Comparison of ENCODE assay signal across 8 cellular contexts in genomic region chr3:100492810-100493140, GRCh38. TPM values are rescaled to one million over a fixed set of nuclear protein-coding genes. Genes with fewer than 3 reads are reported as not detected.
DNase-seq lines count a peak whose midpoint lies in the region; ATAC-seq and TF ChIP-seq lines count a peak whose summit lies in the region.

No MANE protein-coding gene starts in this region.

- H3K36me3 ChIP-seq in left lung (no peaks in the 10 kb centered on the region), transverse colon (no peaks in the 10 kb centered on the region)

- TF ChIP-seq POLR2A in transverse colon (IDR thresholded peaks at IDR 0.05), result no peak

- peak overlapping the region; percentile 43 for H3K4me3 ChIP-seq in astrocyte of the cerebellum (ENCODE audit: low read depth, low read length)
- peak overlapping the region; percentile 31 to 49 for H3K4me3 ChIP-seq in left lung
- H3K4me3 ChIP-seq in transverse colon, result peak overlapping the region; percentile 23 to 54 (median 36)

- H3K9me3 ChIP-seq in left lung, result no peaks in the 10 kb centered on the region
- no peaks in the 10 kb centered on the region for H3K9me3 ChIP-seq in transverse colon

- no peaks in the 10 kb centered on the region for H3K9me3 Mint-ChIP-seq in activated CD4-positive, alpha-beta T cell treated with anti-CD3 and anti-CD28 coated beads, Interleukin-2, amount 10 ng/mL, durations not matched to agents 7 days and 5 days

- POLR2A ChIA-PET in activated CD4-positive, alpha-beta T cell treated with anti-CD3 and anti-CD28 coated beads, Interleukin-2, amount 10 ng/mL, durations not matched to agents 7 days and 5 days (lab: Charles Lee), result no interaction called here

- H3K27ac ChIP-seq in left lung (peak overlapping the region; percentile 80 to 86), transverse colon (peak overlapping the region; percentile 73 to 84 (median 78))

- CTCF ChIA-PET in activated CD4-positive, alpha-beta T cell treated with anti-CD3 and anti-CD28 coated beads, Interleukin-2, amount 10 ng/mL, durations not matched to agents 7 days and 5 days (lab: Charles Lee), result interaction anchor here (1.1 kb wide), 1 partner anchor 10 kb away, joined by 4 read pairs; no protein-coding TSS in a partner anchor

- TF ChIP-seq CTCF in astrocyte of the cerebellum (IDR thresholded peaks at IDR 0.05; ENCODE audit: low read depth, low read length, missing control alignments) (no peak), left lung (IDR thresholded peaks at IDR 0.05) (no peak), transverse colon (IDR thresholded peaks at IDR 0.05) (no peak)

- WGBS in transverse colon (ENCODE audit: low coverage in 1 of 2), 2 donors, result 6 to 9% methylated on average over 6 of the region's 6 CpGs

- intact Hi-C loops in left lung (cut with DNase I) (no loop called here), transverse colon (cut with DNase I; ENCODE audit: low total_unique reads) (no loop called here)

- peak overlapping the region; percentile 79 for H3K4me3 Mint-ChIP-seq in activated CD4-positive, alpha-beta T cell treated with anti-CD3 and anti-CD28 coated beads, Interleukin-2, amount 10 ng/mL, durations not matched to agents 7 days and 5 days

- no peaks in the 10 kb centered on the region for H3K36me3 Mint-ChIP-seq in activated CD4-positive, alpha-beta T cell treated with anti-CD3 and anti-CD28 coated beads, Interleukin-2, amount 10 ng/mL, durations not matched to agents 7 days and 5 days (ENCODE audit: low read depth)

- no peak overlapping the region for H3K27ac Mint-ChIP-seq in activated CD4-positive, alpha-beta T cell treated with anti-CD3 and anti-CD28 coated beads, Interleukin-2, amount 10 ng/mL, durations not matched to agents 7 days and 5 days

- H3K27me3 ChIP-seq in left lung (no peaks in the 10 kb centered on the region), transverse colon (no peaks in the 10 kb centered on the region)

- no peak for TF ChIP-seq EP300 in transverse colon (IDR thresholded peaks at IDR 0.05; ENCODE audit: low read depth)

- H3K27me3 Mint-ChIP-seq in activated CD4-positive, alpha-beta T cell treated with anti-CD3 and anti-CD28 coated beads, Interleukin-2, amount 10 ng/mL, durations not matched to agents 7 days and 5 days, result peaks cover 21% of the 10 kb centered on the region

- peaks cover 13% of the 10 kb centered on the region for H3K4me1 Mint-ChIP-seq in activated CD4-positive, alpha-beta T cell treated with anti-CD3 and anti-CD28 coated beads, Interleukin-2, amount 10 ng/mL, durations not matched to agents 7 days and 5 days

- H3K4me1 ChIP-seq in left lung (peaks cover 0 to 12% of the 10 kb centered on the region in 2 donors), transverse colon (peaks cover 0 to 3% (median 0%) of the 10 kb centered on the region in 4 donors)

- in situ Hi-C loops in astrocyte of the cerebellum (cut with HindIII; ENCODE audit: low sequenced_read_pairs) (no loop called here), transverse colon (cut with MboI; ENCODE audit: low pct_ligation_motif_present in 1 of 4, low pct_unique_long_range_greater_than_20kb in 1 of 4, low sequenced_read_pairs in 3 of 4) (no loop called here)

- ATAC-seq in left lung (peak; percentile 4), HG03045 (IDR thresholded peaks at IDR 0.05; ENCODE audit: unreplicated experiment) (no peak)

- DNase-seq in activated CD4-positive, alpha-beta T cell treated with anti-CD3 and anti-CD28 coated beads, Interleukin-2, amount 10 ng/mL, durations not matched to agents 7 days and 5 days, result no peak
- no peak for DNase-seq in activated CD4-positive, alpha-beta T cell treated with anti-CD3 and anti-CD28 coated beads, Interleukin-2, amount 50 U/mL, for 1 hour
- DNase-seq in astrocyte of the cerebellum (ENCODE audit: low read depth) (peak; percentile 8), left lung (no peak), transverse colon (no peak), SHP77 (lab: John Stamatoyannopoulos, UW) (no peak)
- DNase-seq in stimulated activated CD4-positive, alpha-beta T cell treated with anti-CD3 and anti-CD28 coated beads, Interleukin-4, amount 100 ng/mL, for 24 hours, result no peak

RNA-seq across cellular contexts. Expression of gene TMEM45A, which starts 0.4 kb away (rescaled TPM):
- under 1 TPM; 0.15 to 0.17 TPM for total RNA-seq in activated CD4-positive, alpha-beta T cell treated with anti-CD3 and anti-CD28 coated beads, Interleukin-2, amount 10 ng/mL, durations not matched to agents 7 days and 5 days
- total RNA-seq in left lung (10 to 100 TPM; 23.5 to 24.5 TPM), transverse colon (1 to 10 TPM in 3 of 4 donors, under 1 TPM in 1; 0.60 to 4.1 (median 1.5) TPM)

Comparison
In these comparisons a context has a peak if more than half of its experiments do, and no peak if none do; other contexts are left out.
1. RNA of gene TMEM45A, which starts 0.4 kb away (total RNA-seq): 23.5 to 24.5 TPM in left lung; 0.60 to 4.1 TPM in transverse colon and 0.15 to 0.17 TPM in activated CD4-positive, alpha-beta T cell treated with anti-CD3 and anti-CD28 coated beads, Interleukin-2, amount 10 ng/mL, durations not matched to agents 7 days and 5 days; every median in the first group is over 4 times any median in the second.
2. Peak in every context shown above with its lines, with median percentiles within 50 percentile points of each other: H3K4me3 ChIP-seq.